1 cellular context compared by ENCODE assay signal in genomic region chr17:48051278-48051677, GRCh38.
TF ChIP-seq lines count a peak whose summit lies in the region.

No MANE protein-coding gene starts in this region.

TF ChIP-seq in IMR-90, 13 proteins besides CTCF, POLR2A, EP300 and RAD21:
- TF ChIP-seq ELK1 (IDR thresholded peaks at IDR 0.05; ENCODE audit: borderline replicate concordance, low read depth, low read length): no peak
- TF ChIP-seq MAFK (IDR thresholded peaks at IDR 0.05; ENCODE audit: low read depth, low read length): no peak
- TF ChIP-seq RCOR1 (IDR thresholded peaks at IDR 0.05; ENCODE audit: insufficient replicate concordance, low read length): no peak
- TF ChIP-seq SMC3 (IDR thresholded peaks at IDR 0.05; ENCODE audit: low read depth, low read length): no peak
- no peak for TF ChIP-seq USF2 (IDR thresholded peaks at IDR 0.05; ENCODE audit: low read depth, low read length)
- TF ChIP-seq MXI1 (IDR thresholded peaks at IDR 0.05; ENCODE audit: borderline replicate concordance, low read depth, low read length): no peak
- no peak for TF ChIP-seq NFE2L2 (IDR thresholded peaks at IDR 0.05; ENCODE audit: low read depth, low read length)
- TF ChIP-seq BHLHE40 (IDR thresholded peaks at IDR 0.05; ENCODE audit: low read depth, low read length): no peak
- TF ChIP-seq CEBPB (IDR thresholded peaks at IDR 0.05; ENCODE audit: low read depth, low read length): no peak
- no peak for TF ChIP-seq CHD1 (IDR thresholded peaks at IDR 0.05; ENCODE audit: low read depth, low read length)
- no peak for TF ChIP-seq RFX5 (IDR thresholded peaks at IDR 0.05; ENCODE audit: low read depth, low read length)
- no peak for TF ChIP-seq MAZ (IDR thresholded peaks at IDR 0.05; ENCODE audit: borderline replicate concordance, low read depth, low read length)
- TF ChIP-seq FOS (IDR thresholded peaks at IDR 0.05; ENCODE audit: low read depth, low read length): no peak
